In genomic region chr4:61309616-61310015, GRCh38 we compare ENCODE assay signal across 27 cellular contexts.
"Had no signal": no experiment of that assay in that cellular context is flagged by ENCODE, and none has a peak within 500 bp of the region (broad histone marks: within the 10 kb centered on the region; RNA-seq: fewer than 3 reads in every experiment).

No MANE protein-coding gene starts in this region.

- H3K9me3 ChIP-seq: body of pancreas, breast epithelium, MG63, Peyer's patch, SJSA1, SK-N-SH had no signal

- H3K27ac ChIP-seq: body of pancreas, breast epithelium, Peyer's patch, SJSA1 had no signal

- H3K27me3 ChIP-seq: body of pancreas, breast epithelium, MG63, Peyer's patch, SJSA1 had no signal

- H3K4me3 ChIP-seq: body of pancreas, breast epithelium, MG63, Peyer's patch, SJSA1 had no signal

- H3K9ac ChIP-seq: SK-N-SH had no signal

- DNase-seq: activated CD4-positive, alpha-beta T cell treated with anti-CD3 and anti-CD28 coated beads, Interleukin-2, amount 10 ng/mL, durations not matched to agents 24 days and 14 days; activated CD4-positive, alpha-beta T cell treated with anti-CD3 and anti-CD28 coated beads, Interleukin-2, amount 50 U/mL, for 4 hours; activated CD8-positive, alpha-beta T cell treated with anti-CD3 and anti-CD28 coated beads for 36 hours; activated naive CD4-positive, alpha-beta T cell treated with anti-CD3 and anti-CD28 coated beads, Interleukin-2, amount 10 ng/mL, durations not matched to agents 7 days and 5 days; activated naive CD8-positive, alpha-beta T cell treated with anti-CD3 and anti-CD28 coated beads, Interleukin-2, amount 50 U/mL, for 24 hours; activated T-cell treated with anti-CD3 and anti-CD28 coated beads, Interleukin-2, amount 50 U/mL, for 1 hour; activated T-cell treated with anti-CD3 and anti-CD28 coated beads, Interleukin-2, amount 50 U/mL, for 72 hours; amniotic stem cell; aorta; body of pancreas; cerebellar nuclear complex; Kasumi-1; MG63; NCI-H1048; NCI-H1105 treated with DMSO at 0.1 percent for 48 hours; NCI-H1436; NCI-H1694; NCI-H1930; NCI-H2081 treated with DMSO at 0.1 percent for 48 hours; NCI-H524; PC-3; Peyer's patch; RPMI8226; SHP77 treated with DMSO at 0.1 percent for 48 hours; SK-N-SH had no signal

- H3K4me1 ChIP-seq: body of pancreas, breast epithelium, Peyer's patch, SJSA1 had no signal

- H3K36me3 ChIP-seq: breast epithelium, MG63, Peyer's patch, SJSA1 had no signal

- ATAC-seq: activated CD8-positive, alpha-beta T cell treated with anti-CD3 and anti-CD28 coated beads for 36 hours; activated naive CD8-positive, alpha-beta T cell treated with anti-CD3 and anti-CD28 coated beads, Interleukin-2, amount 50 U/mL, for 24 hours; activated T-cell treated with anti-CD3 and anti-CD28 coated beads, Interleukin-2, amount 50 U/mL, for 72 hours; body of pancreas; PC-3 had no signal

- H3K4me2 ChIP-seq: SK-N-SH had no signal
